20 cellular contexts compared by ENCODE assay signal in the genomic region with DNA sequence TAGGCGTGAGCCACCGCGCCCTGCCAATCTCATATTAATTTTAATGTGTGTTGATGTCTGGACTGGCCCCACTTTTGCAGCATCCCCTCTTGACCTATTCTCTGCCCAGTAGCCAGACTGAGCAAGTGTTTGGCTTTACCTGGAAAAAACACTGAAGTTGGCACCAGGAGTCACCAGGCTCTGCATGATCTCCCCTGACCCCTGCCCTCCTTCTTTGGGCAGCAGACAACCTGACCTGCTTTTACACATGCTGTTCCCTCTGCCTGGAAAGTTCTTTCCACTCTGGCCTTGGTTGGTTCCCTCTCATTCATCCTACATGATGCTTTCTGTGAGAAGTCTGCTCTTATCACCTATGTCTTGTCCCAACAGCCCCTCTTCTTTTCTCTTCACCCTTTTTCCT.
"Had no signal": no experiment of that assay in that cellular context is flagged by ENCODE, and none has a peak within 500 bp of the region (broad histone marks: within the 10 kb centered on the region; RNA-seq: fewer than 3 reads in every experiment).

No MANE protein-coding gene starts in this region.

- ATAC-seq: K562 had no signal

- H3K4me1 Mint-ChIP-seq: IgD-negative memory B cell had no signal

- H3K4me3 Mint-ChIP-seq: IgD-negative memory B cell had no signal

- DNase-seq: Kasumi-1, MV-4-11, NCI-H1048, NCI-H1105, NCI-H1417 treated with DMSO at 0.1 percent for 48 hours, NCI-H146, NCI-H1694 treated with DMSO at 0.1 percent for 48 hours, NCI-H1930, NCI-H2081, NCI-H2171, NCI-H226, NCI-H446, NCI-H524 treated with DMSO at 0.1 percent for 48 hours, NCI-H69, NCI-H774, Right ventricle myocardium superior, RPMI8226, SIG-M5 had no signal

- H3K27me3 Mint-ChIP-seq: IgD-negative memory B cell had no signal
